ENCODE assay signal across 1 cellular context in the genomic region with DNA sequence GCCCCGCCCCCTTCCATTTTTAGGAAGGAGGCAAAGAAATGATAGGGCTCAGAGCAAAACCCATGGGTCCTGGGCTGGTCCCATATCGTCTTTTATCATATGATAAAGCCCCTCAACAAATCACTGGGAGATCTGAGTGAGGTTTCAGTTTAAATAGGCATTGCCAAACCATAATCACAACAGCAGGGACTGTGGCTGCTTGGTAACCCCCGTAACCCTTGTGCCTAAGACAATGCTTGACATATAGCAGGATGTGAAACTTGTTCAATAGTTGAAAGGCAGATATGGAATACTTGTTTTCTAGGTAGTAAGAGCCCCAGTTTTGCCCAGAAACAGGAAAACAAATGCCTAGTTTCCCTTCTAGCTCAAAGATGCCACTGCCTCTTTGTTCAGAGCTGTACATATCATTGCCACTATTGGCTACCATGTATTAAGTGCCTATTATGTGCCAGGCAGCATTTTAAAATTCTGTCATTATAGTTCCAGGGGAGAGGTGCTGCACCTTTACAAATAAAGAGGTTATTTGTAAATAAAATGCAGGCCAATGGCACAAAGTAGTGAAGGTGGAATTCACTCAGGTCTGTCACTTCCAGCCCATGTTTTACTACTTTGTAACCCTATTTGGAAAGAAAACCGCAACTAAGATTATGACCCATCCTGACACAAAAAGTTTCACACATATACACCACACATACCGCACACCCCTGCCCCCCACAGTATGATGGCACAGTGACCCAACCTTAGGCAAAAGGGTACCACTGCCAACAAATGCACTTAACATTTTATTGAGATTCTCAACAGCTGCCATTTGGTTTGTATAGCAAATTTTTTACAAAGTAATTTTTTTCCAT.
TF ChIP-seq lines count a peak whose summit lies in the region.

No MANE protein-coding gene starts in this region.

TF ChIP-seq in GM12878, 131 proteins besides CTCF, POLR2A, EP300 and RAD21 (continues in another document):
- TF ChIP-seq SMAD1 (IDR thresholded peaks at IDR 0.05; ENCODE audit: low read depth, partially characterized antibody), result peak; percentile 39
- TF ChIP-seq RUNX3 (IDR thresholded peaks at IDR 0.05; ENCODE audit: low read length), result peak; percentile 98
- TF ChIP-seq, protein P1, sequence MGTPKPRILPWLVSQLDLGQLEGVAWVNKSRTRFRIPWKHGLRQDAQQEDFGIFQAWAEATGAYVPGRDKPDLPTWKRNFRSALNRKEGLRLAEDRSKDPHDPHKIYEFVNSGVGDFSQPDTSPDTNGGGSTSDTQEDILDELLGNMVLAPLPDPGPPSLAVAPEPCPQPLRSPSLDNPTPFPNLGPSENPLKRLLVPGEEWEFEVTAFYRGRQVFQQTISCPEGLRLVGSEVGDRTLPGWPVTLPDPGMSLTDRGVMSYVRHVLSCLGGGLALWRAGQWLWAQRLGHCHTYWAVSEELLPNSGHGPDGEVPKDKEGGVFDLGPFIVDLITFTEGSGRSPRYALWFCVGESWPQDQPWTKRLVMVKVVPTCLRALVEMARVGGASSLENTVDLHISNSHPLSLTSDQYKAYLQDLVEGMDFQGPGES (IDR thresholded peaks at IDR 0.05), result no peak
- TF ChIP-seq NBN (IDR thresholded peaks at IDR 0.05), result peak; percentile 64; the same call in 1 of the 2 replicates
- TF ChIP-seq TCF12 (IDR thresholded peaks at IDR 0.05; ENCODE audit: low read depth, low read length), result 0 out of 2 replicates have a peak, but pooled peaks have one; percentile 14
- no peak for TF ChIP-seq FOXM1 (IDR thresholded peaks at IDR 0.05; ENCODE audit: low read depth, low read length)
- TF ChIP-seq POU2F2 (IDR thresholded peaks at IDR 0.05; ENCODE audit: borderline replicate concordance, low read depth, low read length), result peak; percentile 52; the same call in 1 of the 3 replicates
- peak; percentile 76 for TF ChIP-seq NR2F1 (conservative IDR thresholded peaks at IDR 0.05)
- peak; percentile 96 for TF ChIP-seq CBFB (IDR thresholded peaks at IDR 0.05; ENCODE audit: low read depth)
- TF ChIP-seq, protein P2, sequence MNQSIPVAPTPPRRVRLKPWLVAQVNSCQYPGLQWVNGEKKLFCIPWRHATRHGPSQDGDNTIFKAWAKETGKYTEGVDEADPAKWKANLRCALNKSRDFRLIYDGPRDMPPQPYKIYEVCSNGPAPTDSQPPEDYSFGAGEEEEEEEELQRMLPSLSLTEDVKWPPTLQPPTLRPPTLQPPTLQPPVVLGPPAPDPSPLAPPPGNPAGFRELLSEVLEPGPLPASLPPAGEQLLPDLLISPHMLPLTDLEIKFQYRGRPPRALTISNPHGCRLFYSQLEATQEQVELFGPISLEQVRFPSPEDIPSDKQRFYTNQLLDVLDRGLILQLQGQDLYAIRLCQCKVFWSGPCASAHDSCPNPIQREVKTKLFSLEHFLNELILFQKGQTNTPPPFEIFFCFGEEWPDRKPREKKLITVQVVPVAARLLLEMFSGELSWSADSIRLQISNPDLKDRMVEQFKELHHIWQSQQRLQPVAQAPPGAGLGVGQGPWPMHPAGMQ (IDR thresholded peaks at IDR 0.05; ENCODE audit: borderline replicate concordance), result 0 out of 2 replicates have a peak, but pooled peaks have one; percentile 45
- peak; percentile 94 for TF ChIP-seq JUNB (IDR thresholded peaks at IDR 0.05)
- no peak for TF ChIP-seq TBL1XR1 (IDR thresholded peaks at IDR 0.05; ENCODE audit: low read depth, low read length)
- peak; percentile 54; the same call in 1 of the 2 replicates for TF ChIP-seq ATF7 (IDR thresholded peaks at IDR 0.05; ENCODE audit: low read depth)
- peak; percentile 60; the same call in 1 of the 2 replicates for TF ChIP-seq BACH1 (IDR thresholded peaks at IDR 0.05; ENCODE audit: borderline replicate concordance)
- TF ChIP-seq MTA2 (IDR thresholded peaks at IDR 0.05; ENCODE audit: low read depth), result peak; percentile 87
- no peak for TF ChIP-seq BRCA1 (IDR thresholded peaks at IDR 0.05; ENCODE audit: low read depth, low read length)
- TF ChIP-seq ESRRA (IDR thresholded peaks at IDR 0.05; ENCODE audit: low read length), result no peak
- peak; percentile 81 to 91 for TF ChIP-seq IKZF2 (IDR thresholded peaks at IDR 0.05)
- TF ChIP-seq ZBED1 (IDR thresholded peaks at IDR 0.05; ENCODE audit: borderline replicate concordance), result 0 out of 2 replicates have a peak, but pooled peaks have one; percentile 24
- TF ChIP-seq, protein P3, sequence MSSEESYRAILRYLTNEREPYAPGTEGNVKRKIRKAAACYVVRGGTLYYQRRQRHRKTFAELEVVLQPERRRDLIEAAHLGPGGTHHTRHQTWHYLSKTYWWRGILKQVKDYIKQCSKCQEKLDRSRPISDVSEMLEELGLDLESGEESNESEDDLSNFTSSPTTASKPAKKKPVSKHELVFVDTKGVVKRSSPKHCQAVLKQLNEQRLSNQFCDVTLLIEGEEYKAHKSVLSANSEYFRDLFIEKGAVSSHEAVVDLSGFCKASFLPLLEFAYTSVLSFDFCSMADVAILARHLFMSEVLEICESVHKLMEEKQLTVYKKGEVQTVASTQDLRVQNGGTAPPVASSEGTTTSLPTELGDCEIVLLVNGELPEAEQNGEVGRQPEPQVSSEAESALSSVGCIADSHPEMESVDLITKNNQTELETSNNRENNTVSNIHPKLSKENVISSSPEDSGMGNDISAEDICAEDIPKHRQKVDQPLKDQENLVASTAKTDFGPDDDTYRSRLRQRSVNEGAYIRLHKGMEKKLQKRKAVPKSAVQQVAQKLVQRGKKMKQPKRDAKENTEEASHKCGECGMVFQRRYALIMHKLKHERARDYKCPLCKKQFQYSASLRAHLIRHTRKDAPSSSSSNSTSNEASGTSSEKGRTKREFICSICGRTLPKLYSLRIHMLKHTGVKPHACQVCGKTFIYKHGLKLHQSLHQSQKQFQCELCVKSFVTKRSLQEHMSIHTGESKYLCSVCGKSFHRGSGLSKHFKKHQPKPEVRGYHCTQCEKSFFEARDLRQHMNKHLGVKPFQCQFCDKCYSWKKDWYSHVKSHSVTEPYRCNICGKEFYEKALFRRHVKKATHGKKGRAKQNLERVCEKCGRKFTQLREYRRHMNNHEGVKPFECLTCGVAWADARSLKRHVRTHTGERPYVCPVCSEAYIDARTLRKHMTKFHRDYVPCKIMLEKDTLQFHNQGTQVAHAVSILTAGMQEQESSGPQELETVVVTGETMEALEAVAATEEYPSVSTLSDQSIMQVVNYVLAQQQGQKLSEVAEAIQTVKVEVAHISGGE (CRISPR knock-in tag; IDR thresholded peaks at IDR 0.05), result 0 out of 2 replicates have a peak, but pooled peaks have one; percentile 27
- TF ChIP-seq CREB1 (IDR thresholded peaks at IDR 0.05; ENCODE audit: low read depth), result 0 out of 2 replicates have a peak, but pooled peaks have one; percentile 25
- 0 out of 2 replicates have a peak, but pooled peaks have one; percentile 17 for TF ChIP-seq TCF7 (IDR thresholded peaks at IDR 0.05; ENCODE audit: borderline replicate concordance)
- TF ChIP-seq, protein P4, sequence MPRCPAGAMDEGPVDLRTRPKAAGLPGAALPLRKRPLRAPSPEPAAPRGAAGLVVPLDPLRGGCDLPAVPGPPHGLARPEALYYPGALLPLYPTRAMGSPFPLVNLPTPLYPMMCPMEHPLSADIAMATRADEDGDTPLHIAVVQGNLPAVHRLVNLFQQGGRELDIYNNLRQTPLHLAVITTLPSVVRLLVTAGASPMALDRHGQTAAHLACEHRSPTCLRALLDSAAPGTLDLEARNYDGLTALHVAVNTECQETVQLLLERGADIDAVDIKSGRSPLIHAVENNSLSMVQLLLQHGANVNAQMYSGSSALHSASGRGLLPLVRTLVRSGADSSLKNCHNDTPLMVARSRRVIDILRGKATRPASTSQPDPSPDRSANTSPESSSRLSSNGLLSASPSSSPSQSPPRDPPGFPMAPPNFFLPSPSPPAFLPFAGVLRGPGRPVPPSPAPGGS (IDR thresholded peaks at IDR 0.05; ENCODE audit: borderline replicate concordance, insufficient read depth, low read depth, low read length, poor library complexity, severe bottlenecking), result peak; percentile 89
- peak; percentile 84; the same call in 1 of the 2 replicates for TF ChIP-seq IRF4 (IDR thresholded peaks at IDR 0.05; ENCODE audit: low read depth, low read length)
- TF ChIP-seq SIX5 (IDR thresholded peaks at IDR 0.05; ENCODE audit: low read depth, low read length, severe bottlenecking), result peak; percentile 5
- no peak for TF ChIP-seq SUPT20H (IDR thresholded peaks at IDR 0.05; ENCODE audit: borderline replicate concordance, control insufficient read depth, low read depth, low read length)
- TF ChIP-seq, protein P5, sequence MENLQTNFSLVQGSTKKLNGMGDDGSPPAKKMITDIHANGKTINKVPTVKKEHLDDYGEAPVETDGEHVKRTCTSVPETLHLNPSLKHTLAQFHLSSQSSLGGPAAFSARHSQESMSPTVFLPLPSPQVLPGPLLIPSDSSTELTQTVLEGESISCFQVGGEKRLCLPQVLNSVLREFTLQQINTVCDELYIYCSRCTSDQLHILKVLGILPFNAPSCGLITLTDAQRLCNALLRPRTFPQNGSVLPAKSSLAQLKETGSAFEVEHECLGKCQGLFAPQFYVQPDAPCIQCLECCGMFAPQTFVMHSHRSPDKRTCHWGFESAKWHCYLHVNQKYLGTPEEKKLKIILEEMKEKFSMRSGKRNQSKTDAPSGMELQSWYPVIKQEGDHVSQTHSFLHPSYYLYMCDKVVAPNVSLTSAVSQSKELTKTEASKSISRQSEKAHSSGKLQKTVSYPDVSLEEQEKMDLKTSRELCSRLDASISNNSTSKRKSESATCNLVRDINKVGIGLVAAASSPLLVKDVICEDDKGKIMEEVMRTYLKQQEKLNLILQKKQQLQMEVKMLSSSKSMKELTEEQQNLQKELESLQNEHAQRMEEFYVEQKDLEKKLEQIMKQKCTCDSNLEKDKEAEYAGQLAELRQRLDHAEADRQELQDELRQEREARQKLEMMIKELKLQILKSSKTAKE (IDR thresholded peaks at IDR 0.05; ENCODE audit: low read depth, poor library complexity, severe bottlenecking), result peak; percentile 76
- peak; percentile 87 for TF ChIP-seq MEF2B (IDR thresholded peaks at IDR 0.05; ENCODE audit: partially characterized antibody, poor library complexity, severe bottlenecking)
- TF ChIP-seq CREM (IDR thresholded peaks at IDR 0.05; ENCODE audit: low read depth), result peak; percentile 57; the same call in 1 of the 2 replicates
- peak; percentile 88 for TF ChIP-seq EED (IDR thresholded peaks at IDR 0.05; ENCODE audit: low read depth)
- TF ChIP-seq GATAD2B (conservative IDR thresholded peaks at IDR 0.05; ENCODE audit: low read depth), result peak; percentile 66
- no peak for TF ChIP-seq RAD51 (IDR thresholded peaks at IDR 0.05)
- no peak for TF ChIP-seq WRNIP1 (IDR thresholded peaks at IDR 0.05; ENCODE audit: borderline replicate concordance, low read depth, low read length)
- peak; percentile 74; the same call in 1 of the 2 replicates for TF ChIP-seq PAX5 (IDR thresholded peaks at IDR 0.05; ENCODE audit: borderline replicate concordance, low read depth, low read length)
- peak; percentile 83 for TF ChIP-seq MEF2A (IDR thresholded peaks at IDR 0.05; ENCODE audit: insufficient read depth, low read depth, low read length)
- no peak for TF ChIP-seq SREBF2 (IDR thresholded peaks at IDR 0.05; ENCODE audit: low read length)
- TF ChIP-seq SRF (IDR thresholded peaks at IDR 0.05; ENCODE audit: low read depth in 2 of 2, low read length in 2 of 2), result no peak
- TF ChIP-seq, protein P6, sequence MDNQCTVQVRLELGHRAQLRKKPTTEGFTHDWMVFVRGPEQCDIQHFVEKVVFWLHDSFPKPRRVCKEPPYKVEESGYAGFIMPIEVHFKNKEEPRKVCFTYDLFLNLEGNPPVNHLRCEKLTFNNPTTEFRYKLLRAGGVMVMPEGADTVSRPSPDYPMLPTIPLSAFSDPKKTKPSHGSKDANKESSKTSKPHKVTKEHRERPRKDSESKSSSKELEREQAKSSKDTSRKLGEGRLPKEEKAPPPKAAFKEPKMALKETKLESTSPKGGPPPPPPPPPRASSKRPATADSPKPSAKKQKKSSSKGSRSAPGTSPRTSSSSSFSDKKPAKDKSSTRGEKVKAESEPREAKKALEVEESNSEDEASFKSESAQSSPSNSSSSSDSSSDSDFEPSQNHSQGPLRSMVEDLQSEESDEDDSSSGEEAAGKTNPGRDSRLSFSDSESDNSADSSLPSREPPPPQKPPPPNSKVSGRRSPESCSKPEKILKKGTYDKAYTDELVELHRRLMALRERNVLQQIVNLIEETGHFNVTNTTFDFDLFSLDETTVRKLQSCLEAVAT (IDR thresholded peaks at IDR 0.05), result peak; percentile 96
- peak in 1 of 2 experiments; percentile 61; a peak in 2 of 4 replicates for TF ChIP-seq BHLHE40 (IDR thresholded peaks at IDR 0.05; ENCODE audit: borderline replicate concordance in 1 of 2, low read depth in 2 of 2, low read length in 1 of 2)
- peak; percentile 79 for TF ChIP-seq NFIC (IDR thresholded peaks at IDR 0.05; ENCODE audit: low read depth, low read length)
- peak; percentile 92 for TF ChIP-seq BCL11A (IDR thresholded peaks at IDR 0.05; ENCODE audit: low read depth, low read length)
- TF ChIP-seq BMI1 (IDR thresholded peaks at IDR 0.05; ENCODE audit: borderline replicate concordance), result peak; percentile 78
- peak; percentile 86 for TF ChIP-seq IKZF1 (conservative IDR thresholded peaks at IDR 0.05)
- TF ChIP-seq, protein P7, sequence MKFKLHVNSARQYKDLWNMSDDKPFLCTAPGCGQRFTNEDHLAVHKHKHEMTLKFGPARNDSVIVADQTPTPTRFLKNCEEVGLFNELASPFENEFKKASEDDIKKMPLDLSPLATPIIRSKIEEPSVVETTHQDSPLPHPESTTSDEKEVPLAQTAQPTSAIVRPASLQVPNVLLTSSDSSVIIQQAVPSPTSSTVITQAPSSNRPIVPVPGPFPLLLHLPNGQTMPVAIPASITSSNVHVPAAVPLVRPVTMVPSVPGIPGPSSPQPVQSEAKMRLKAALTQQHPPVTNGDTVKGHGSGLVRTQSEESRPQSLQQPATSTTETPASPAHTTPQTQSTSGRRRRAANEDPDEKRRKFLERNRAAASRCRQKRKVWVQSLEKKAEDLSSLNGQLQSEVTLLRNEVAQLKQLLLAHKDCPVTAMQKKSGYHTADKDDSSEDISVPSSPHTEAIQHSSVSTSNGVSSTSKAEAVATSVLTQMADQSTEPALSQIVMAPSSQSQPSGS (IDR thresholded peaks at IDR 0.05; ENCODE audit: low read length), result peak; percentile 63
- TF ChIP-seq SPI1 (IDR thresholded peaks at IDR 0.05; ENCODE audit: borderline replicate concordance, insufficient read depth, low read depth, low read length), result 0 out of 2 replicates have a peak, but pooled peaks have one; percentile 47
- TF ChIP-seq DPF2 (IDR thresholded peaks at IDR 0.05), result peak; percentile 96
- TF ChIP-seq HCFC1 (IDR thresholded peaks at IDR 0.05; ENCODE audit: low read length), result no peak
- TF ChIP-seq GABPA (IDR thresholded peaks at IDR 0.05; ENCODE audit: low read depth), result no peak
- TF ChIP-seq RFX5 (IDR thresholded peaks at IDR 0.05; ENCODE audit: low read depth, low read length), result no peak
- TF ChIP-seq NR2C1 (IDR thresholded peaks at IDR 0.05), result no peak
- TF ChIP-seq POLR2AphosphoS2 (IDR thresholded peaks at IDR 0.05; ENCODE audit: low read depth, low read length), result 0 out of 2 replicates have a peak, but pooled peaks have one; percentile 59
- TF ChIP-seq RELA (IDR thresholded peaks at IDR 0.05; ENCODE audit: borderline replicate concordance, partially characterized antibody), result no peak
